In the genomic region with DNA sequence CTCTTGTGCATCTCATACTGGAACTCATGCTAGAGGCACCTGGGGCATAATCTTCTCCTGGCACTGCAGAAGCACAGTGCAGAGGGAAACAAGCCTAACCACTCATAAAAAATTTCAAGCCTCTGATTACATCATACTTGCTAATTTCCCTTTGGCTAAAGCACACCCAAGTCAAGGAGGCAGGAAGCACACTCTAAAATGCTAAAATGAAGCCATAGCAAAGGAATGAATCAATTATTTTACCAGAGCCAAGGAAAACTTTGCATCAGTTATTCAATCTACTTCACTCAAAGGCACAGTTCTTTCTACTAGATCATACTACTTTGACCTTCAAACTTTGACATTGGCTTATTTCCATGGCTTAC, we compare ENCODE assay signal across 11 cellular contexts.
DNase-seq lines count a peak whose midpoint lies in the region; ATAC-seq and TF ChIP-seq lines count a peak whose summit lies in the region.
"Had no signal": no experiment of that assay in that cellular context is flagged by ENCODE, and none has a peak within 500 bp of the region (broad histone marks: within the 10 kb centered on the region; RNA-seq: fewer than 3 reads in every experiment).

No MANE protein-coding gene starts in this region.

- no peak overlapping the region for H3K4me2 ChIP-seq in smooth muscle cell

- CTCF ChIA-PET in Panc1 (lab: Charles Lee), result interaction anchor here (0.7 kb wide), 1 partner anchor 9 kb away, joined by 3 read pairs; no protein-coding TSS in a partner anchor

- ATAC-seq in Panc1 (peak; percentile 88), GM18502 (IDR thresholded peaks at IDR 0.05; ENCODE audit: poor library complexity, unreplicated experiment) (no peak), GM18909 (IDR thresholded peaks at IDR 0.05; ENCODE audit: poor library complexity, unreplicated experiment) (no peak)
- ATAC-seq: effector memory CD8-positive, alpha-beta T cell had no signal

- H3K9ac ChIP-seq in smooth muscle cell (ENCODE audit: low read depth), result no peak overlapping the region

- intact Hi-C loops in Panc1 (cut with micrococcal nuclease; ENCODE audit: unreplicated experiment), result no loop called here

- no peaks in the 10 kb centered on the region; the same call in 1 of the 2 replicates for H3K9me3 ChIP-seq in Panc1 (ENCODE audit: control insufficient read depth, insufficient read depth, low read depth, low read length)
- H3K9me3 ChIP-seq in smooth muscle cell (replicated peaks; ENCODE audit: low read depth), result no peaks in the 10 kb centered on the region

- in situ Hi-C loops in Panc1 (cut with HindIII; ENCODE audit: low pct_unique_long_range_greater_than_20kb, low sequenced_read_pairs) (no loop called here), KBM-7 (cut with MboI; ENCODE audit: low pct_unique_long_range_greater_than_20kb, low sequenced_read_pairs) (no loop called here)

- TF ChIP-seq CTCF in Panc1 (IDR thresholded peaks at IDR 0.05), result no peak
- TF ChIP-seq CTCF in fibroblast of pulmonary artery (IDR thresholded peaks at IDR 0.05; ENCODE audit: low read length, missing control alignments), result no peak
- TF ChIP-seq CTCF in smooth muscle cell (IDR thresholded peaks at IDR 0.05; ENCODE audit: borderline replicate concordance, insufficient read depth, poor library complexity, severe bottlenecking), result no peak

- H3K4me1 ChIP-seq in Panc1 (ENCODE audit: control insufficient read depth, insufficient read depth, low read length) (peaks cover 2% of the 10 kb centered on the region; the same call in 1 of the 2 replicates), smooth muscle cell (ENCODE audit: low read depth) (no peaks in the 10 kb centered on the region)

- no peaks in the 10 kb centered on the region for H3K79me2 ChIP-seq in smooth muscle cell (ENCODE audit: low read depth)

- BruUV-seq in Panc1 (replicated peaks; lab: Mats Ljungman, UMichigan), result no TSS peak

- H3K27me3 ChIP-seq in Panc1 (ENCODE audit: control insufficient read depth, insufficient read depth, low read length), result no peaks in the 10 kb centered on the region
- no peaks in the 10 kb centered on the region for H3K27me3 ChIP-seq in smooth muscle cell (ENCODE audit: low read depth)

- POLR2A ChIA-PET in Panc1 (lab: Charles Lee), result no interaction called here

- H3K27ac ChIP-seq in Panc1 (ENCODE audit: low read length) (no peak overlapping the region; the same call in 1 of the 2 replicates), smooth muscle cell (ENCODE audit: low read depth) (peak overlapping the region; percentile 77)
- H3K27ac ChIP-seq: 22Rv1 had no signal

- no peaks in the 10 kb centered on the region for H3F3A ChIP-seq in smooth muscle cell (ENCODE audit: low read depth)

- H3K4me3 ChIP-seq in Panc1 (ENCODE audit: low read depth in 2 of 2, low read length in 2 of 2) (no peak overlapping the region), fibroblast of pulmonary artery (replicated peaks; ENCODE audit: low read depth, low read length) (no peak overlapping the region), smooth muscle cell (no peak overlapping the region)

- H3K36me3 ChIP-seq in Panc1 (ENCODE audit: control insufficient read depth, insufficient read depth, low read length) (no peaks in the 10 kb centered on the region; the same call in 1 of the 2 replicates), smooth muscle cell (ENCODE audit: low read depth) (no peaks in the 10 kb centered on the region)

- H2AFZ ChIP-seq in smooth muscle cell (ENCODE audit: low read depth), result no peak overlapping the region

- no peaks in the 10 kb centered on the region for H4K20me1 ChIP-seq in smooth muscle cell (ENCODE audit: low read depth)

- DNase-seq in DMS 273 (lab: John Stamatoyannopoulos, UW; ENCODE audit: unreplicated experiment) (peak; percentile 11), DMS 273 treated with DMSO at 0.1 percent for 48 hours (lab: John Stamatoyannopoulos, UW) (no peak), Panc1 (ENCODE audit: low read depth, low spot score) (peak; percentile 87), fibroblast of pulmonary artery (ENCODE audit: low read depth) (peak; percentile 70), smooth muscle cell (lab: John Stamatoyannopoulos, UW; ENCODE audit: unreplicated experiment) (no peak), KBM-7 (no peak)
- DNase-seq: effector memory CD8-positive, alpha-beta T cell; nephron progenitor cell had no signal

Comparison
In these comparisons a context has a peak if more than half of its experiments do, and no peak if none do; other contexts are left out.
1. DNase-seq: peak in DMS 273 (single experiment), Panc1 (single experiment) and fibroblast of pulmonary artery (single experiment); none in DMS 273 treated with DMSO at 0.1 percent for 48 hours (single experiment), smooth muscle cell (single experiment) and KBM-7 (single experiment).